ENCODE assay signal across 19 cellular contexts in genomic region chr3:8152826-8153418, GRCh38.
DNase-seq lines count a peak whose midpoint lies in the region; ATAC-seq and TF ChIP-seq lines count a peak whose summit lies in the region.
"Had no signal": no experiment of that assay in that cellular context is flagged by ENCODE, and none has a peak within 500 bp of the region (broad histone marks: within the 10 kb centered on the region; RNA-seq: fewer than 3 reads in every experiment).

No MANE protein-coding gene starts in this region.

- WGBS in esophagus muscularis mucosa = 70% methylated on average over 6 of the region's 6 CpGs

- TF ChIP-seq POLR2A in esophagus muscularis mucosa (IDR thresholded peaks at IDR 0.05; ENCODE audit: low read depth) = no peak

- DNase-seq in A673 (ENCODE audit: low spot score) = peak; percentile 96
- peak; percentile 84 for DNase-seq in NCI-H526 treated with DMSO at 0.1 percent for 48 hours (lab: John Stamatoyannopoulos, UW)
- peak; percentile 42 for DNase-seq in esophagus muscularis mucosa (ENCODE audit: extremely low spot score)
- DNase-seq in CD1c-positive myeloid dendritic cell (ENCODE audit: extremely low spot score) = no peak
- no peak for DNase-seq in NK-92 (lab: John Stamatoyannopoulos, UW; ENCODE audit: unreplicated experiment)
- DNase-seq: 8988T; Calu3; CD4-positive, CD25-positive, alpha-beta regulatory T cell; GM23248; HFFc6; KBM-7; NCI-H146; NCI-H446; NCI-H82; SHP77 had no signal

- H3K4me1 ChIP-seq in A673 (ENCODE audit: insufficient read depth, low read length, poor library complexity, severe bottlenecking) = peaks cover 34% of the 10 kb centered on the region
- no peaks in the 10 kb centered on the region for H3K4me1 ChIP-seq in esophagus muscularis mucosa

- peak overlapping the region; percentile 42 to 86 (median 78) for H3K27ac Mint-ChIP-seq in nephron
- H3K27ac Mint-ChIP-seq: CD4-positive, CD25-positive, alpha-beta regulatory T cell; HFFc6 had no signal

- POLR2A ChIA-PET in A673 (lab: Charles Lee; ENCODE audit: low non-redundant PET) = interaction anchor here (0.5 kb wide), 1 partner anchor 104 kb away, joined by 17 read pairs; no protein-coding TSS in a partner anchor

- H3K27ac ChIP-seq in A673 (ENCODE audit: low read depth, low read length, poor library complexity, severe bottlenecking) (peak overlapping the region; percentile 70), esophagus muscularis mucosa (replicated peaks in 1 of 4) (no peak overlapping the region)
- H3K27ac ChIP-seq: GM23248 had no signal

- H3K27me3 Mint-ChIP-seq in nephron (ENCODE audit: low read depth) = peaks cover 4% of the 10 kb centered on the region

- TF ChIP-seq CTCF in A673 (conservative IDR thresholded peaks at IDR 0.05; ENCODE audit: low read depth, low read length) = peak; percentile 60
- TF ChIP-seq CTCF in esophagus muscularis mucosa (IDR thresholded peaks at IDR 0.05) = no peak
- peak in 2 of 3 experiments; percentile 14 to 20 for TF ChIP-seq CTCF in nephron (IDR thresholded peaks at IDR 0.05; ENCODE audit: unreplicated experiment in 3 of 3)

- H3K9me3 Mint-ChIP-seq in nephron = no peaks in the 10 kb centered on the region

- ATAC-seq in HG03442 (IDR thresholded peaks at IDR 0.05; ENCODE audit: unreplicated experiment) (no peak), HG03025 (IDR thresholded peaks at IDR 0.05; ENCODE audit: low FRiP score, unreplicated experiment) (no peak)
- ATAC-seq: Panc1 had no signal

- peaks cover 25% of the 10 kb centered on the region for H3K4me1 Mint-ChIP-seq in nephron
- H3K4me1 Mint-ChIP-seq: CD4-positive, CD25-positive, alpha-beta regulatory T cell had no signal

- intact Hi-C loops in A673 (cut with micrococcal nuclease; ENCODE audit: unreplicated experiment) = loop anchor here (5.0 kb wide), 1 partner anchor 144 kb away; no protein-coding TSS in a partner anchor
- intact Hi-C loops in esophagus muscularis mucosa (cut with DNase I) = no loop called here

- BruUV-seq in A673 (replicated peaks; lab: Mats Ljungman, UMichigan) = no TSS peak

- H3K9me3 ChIP-seq in A673 (ENCODE audit: low read depth, low read length, poor library complexity, severe bottlenecking) (no peaks in the 10 kb centered on the region), esophagus muscularis mucosa (no peaks in the 10 kb centered on the region)

- CTCF ChIA-PET in A673 (lab: Charles Lee) = interaction anchor here (0.9 to 2.0 kb wide), 2 partner anchors 87 to 149 kb away, joined by 3 to 7 read pairs; no protein-coding TSS in a partner anchor

- H3K4me3 ChIP-seq in A673 (ENCODE audit: low read depth, low read length, poor library complexity, severe bottlenecking) (no peak overlapping the region), esophagus muscularis mucosa (no peak overlapping the region)
- H3K4me3 ChIP-seq: GM23248 had no signal

- H3K27me3 ChIP-seq in A673 (replicated peaks; ENCODE audit: insufficient read depth, low read depth, low read length, poor library complexity) (no peaks in the 10 kb centered on the region), esophagus muscularis mucosa (no peaks in the 10 kb centered on the region)

- TF ChIP-seq EP300 in esophagus muscularis mucosa (IDR thresholded peaks at IDR 0.05) = no peak

- H3K36me3 Mint-ChIP-seq in nephron (ENCODE audit: low read depth) = no peaks in the 10 kb centered on the region
- H3K36me3 Mint-ChIP-seq: CD4-positive, CD25-positive, alpha-beta regulatory T cell had no signal

- no peak overlapping the region for H3K4me3 Mint-ChIP-seq in nephron
- H3K4me3 Mint-ChIP-seq: CD4-positive, CD25-positive, alpha-beta regulatory T cell; HFFc6 had no signal

- H3K36me3 ChIP-seq in A673 (ENCODE audit: insufficient read depth, low read length, poor library complexity, severe bottlenecking) (no peaks in the 10 kb centered on the region), esophagus muscularis mucosa (no peaks in the 10 kb centered on the region)

Comparison
In these comparisons a context has a peak if more than half of its experiments do, and no peak if none do; other contexts are left out.
1. DNase-seq: peak in A673 (single experiment), NCI-H526 treated with DMSO at 0.1 percent for 48 hours (single experiment) and esophagus muscularis mucosa (single experiment); none in CD1c-positive myeloid dendritic cell (single experiment) and NK-92 (single experiment).
2. CTCF ChIP-seq: peak in A673 (single experiment) and nephron (2 of 3); none in esophagus muscularis mucosa (0 of 3).